7 cellular contexts compared by ENCODE assay signal in the genomic region with DNA sequence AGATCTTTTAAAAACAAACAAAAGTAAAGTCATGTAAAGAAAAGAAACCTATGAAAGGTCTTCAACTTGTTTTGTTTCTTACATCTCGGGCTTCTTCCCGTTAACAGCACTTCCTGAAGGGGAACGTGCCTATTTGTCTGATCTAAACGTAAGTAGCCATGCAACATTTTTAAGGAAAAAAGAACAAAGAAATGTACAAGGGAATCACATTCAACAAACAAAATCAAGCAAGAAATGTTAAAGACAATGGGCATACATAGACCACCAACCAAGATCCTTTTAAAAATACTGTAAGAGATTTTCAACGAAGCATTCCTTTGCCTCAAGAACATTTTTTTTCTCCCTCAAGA.
DNase-seq lines count a peak whose midpoint lies in the region; ATAC-seq and TF ChIP-seq lines count a peak whose summit lies in the region.

No MANE protein-coding gene starts in this region.

- no peaks in the 10 kb centered on the region for H3K9me3 ChIP-seq in GM23248 (ENCODE audit: low read depth)
- H3K9me3 ChIP-seq in SU-DHL-6 (ENCODE audit: insufficient read depth, low read length), result no peaks in the 10 kb centered on the region

- peaks cover 9% of the 10 kb centered on the region for H3K27me3 Mint-ChIP-seq in stimulated activated memory B cell treated with anti-CD40 and anti-IgM and Interleukin-4, amounts not matched to agents 10 μg/mL and 1 μg/mL and 100 μg/mL, for 72 hours

- no peaks in the 10 kb centered on the region for H4K20me1 ChIP-seq in GM23248 (ENCODE audit: insufficient read depth)
- H4K20me1 ChIP-seq in SU-DHL-6 (ENCODE audit: low read depth, low read length), result no peaks in the 10 kb centered on the region

- H3K36me3 ChIP-seq in GM23248 (ENCODE audit: low read depth) (no peaks in the 10 kb centered on the region), SU-DHL-6 (ENCODE audit: low read length) (no peaks in the 10 kb centered on the region)

- peak overlapping the region; percentile 75 for H3K9ac ChIP-seq in GM23248
- H3K9ac ChIP-seq in SU-DHL-6 (ENCODE audit: low read length), result peak overlapping the region; percentile 30

- DNase-seq in GM23248, result peak; percentile 53
- DNase-seq in fibroblast of the conjunctiva (ENCODE audit: low read depth), result peak; percentile 24
- no peak for DNase-seq in DMS153 (lab: John Stamatoyannopoulos, UW)
- no peak for DNase-seq in stimulated activated CD8-positive, alpha-beta memory T cell treated with anti-CD3 and anti-CD28 coated beads, Interleukin-4, amount 100 ng/mL, for 48 hours

- H3K27me3 ChIP-seq in GM23248 (replicated peaks; ENCODE audit: insufficient read depth) (no peaks in the 10 kb centered on the region), SU-DHL-6 (ENCODE audit: low read length) (no peaks in the 10 kb centered on the region)

- H3K9me3 Mint-ChIP-seq in stimulated activated memory B cell treated with anti-CD40 and anti-IgM and Interleukin-4, amounts not matched to agents 10 μg/mL and 1 μg/mL and 100 μg/mL, for 72 hours, result no peaks in the 10 kb centered on the region

- no peak for TF ChIP-seq CTCF in SU-DHL-6 (IDR thresholded peaks at IDR 0.05; ENCODE audit: insufficient read depth, low read length, poor library complexity, severe bottlenecking)

- H3K9me2 ChIP-seq in GM23248 (ENCODE audit: insufficient read depth), result no peaks in the 10 kb centered on the region
- H3K9me2 ChIP-seq in SU-DHL-6 (replicated peaks; ENCODE audit: insufficient read depth, low read length), result no peaks in the 10 kb centered on the region

- WGBS in GM23248 (ENCODE audit: low coverage in 1 of 2, low lambda C conversion rate in 2 of 2, missing lambda C conversion rate in 2 of 2), 2 experiments, result 2 to 7% methylated on average over 5 of the region's 5 CpGs

- H3K79me2 ChIP-seq in GM23248 (ENCODE audit: insufficient read depth) (no peaks in the 10 kb centered on the region), SU-DHL-6 (ENCODE audit: insufficient read depth, low read length) (no peaks in the 10 kb centered on the region)

- H3F3A ChIP-seq in GM23248 (ENCODE audit: insufficient read depth) (peaks cover 21% of the 10 kb centered on the region), SU-DHL-6 (ENCODE audit: insufficient read depth) (no peaks in the 10 kb centered on the region)

- peak overlapping the region; percentile 88 for H3K4me3 Mint-ChIP-seq in stimulated activated memory B cell treated with anti-CD40 and anti-IgM and Interleukin-4, amounts not matched to agents 10 μg/mL and 1 μg/mL and 100 μg/mL, for 72 hours

- H3K4me3 ChIP-seq in GM23248 (peak overlapping the region; percentile 74), SU-DHL-6 (ENCODE audit: insufficient read depth, low read length, poor library complexity, severe bottlenecking) (peak overlapping the region; percentile 33)

- H3K27ac ChIP-seq in GM23248 (peak overlapping the region; percentile 41), SU-DHL-6 (ENCODE audit: low read depth, low read length) (no peak overlapping the region)

- H2AFZ ChIP-seq in GM23248, result peak overlapping the region; percentile 98
- H2AFZ ChIP-seq in SU-DHL-6 (ENCODE audit: low read depth, low read length, severe bottlenecking), result peak overlapping the region; percentile 60

- in situ Hi-C loops in GM23248 (cut with MboI), result no loop called here

- H3K4me1 Mint-ChIP-seq in stimulated activated memory B cell treated with anti-CD40 and anti-IgM and Interleukin-4, amounts not matched to agents 10 μg/mL and 1 μg/mL and 100 μg/mL, for 72 hours, result peaks cover 20% of the 10 kb centered on the region

- peak overlapping the region; percentile 97 for H3K27ac Mint-ChIP-seq in stimulated activated memory B cell treated with anti-CD40 and anti-IgM and Interleukin-4, amounts not matched to agents 10 μg/mL and 1 μg/mL and 100 μg/mL, for 72 hours

- H3K36me3 Mint-ChIP-seq in stimulated activated memory B cell treated with anti-CD40 and anti-IgM and Interleukin-4, amounts not matched to agents 10 μg/mL and 1 μg/mL and 100 μg/mL, for 72 hours, result no peaks in the 10 kb centered on the region

- H3K4me2 ChIP-seq in GM23248 (ENCODE audit: unreplicated experiment) (peak overlapping the region; percentile 94), SU-DHL-6 (ENCODE audit: low read depth, low read length, poor library complexity, severe bottlenecking) (peak overlapping the region; percentile 71)

- no peak for ATAC-seq in stimulated activated memory B cell treated with anti-CD40 and anti-IgM and Interleukin-4, amounts not matched to agents 10 μg/mL and 1 μg/mL and 100 μg/mL, for 72 hours
- ATAC-seq in GM19395 (IDR thresholded peaks at IDR 0.05; ENCODE audit: unreplicated experiment), result no peak

- peaks cover 24% of the 10 kb centered on the region for H3K4me1 ChIP-seq in GM23248 (ENCODE audit: insufficient read depth)

Comparison
In these comparisons a context has a peak if more than half of its experiments do, and no peak if none do; other contexts are left out.
1. DNase-seq: peak in GM23248 (single experiment) and fibroblast of the conjunctiva (single experiment); none in DMS153 (single experiment) and stimulated activated CD8-positive, alpha-beta memory T cell treated with anti-CD3 and anti-CD28 coated beads, Interleukin-4, amount 100 ng/mL, for 48 hours (single experiment).